In genomic region chr11:108496643-108497256, GRCh38 we compare ENCODE assay signal across 8 cellular contexts. TPM values are rescaled to one million over a fixed set of nuclear protein-coding genes. Genes with fewer than 3 reads are reported as not detected.
A peak's percentile ranks its signal among the peaks of the same experiment; 100 is the strongest.
DNase-seq lines count a peak whose midpoint lies in the region; ATAC-seq and TF ChIP-seq lines count a peak whose summit lies in the region.

No MANE protein-coding gene starts in this region.

- no peaks in the 10 kb centered on the region for H3K27me3 Mint-ChIP-seq in chondrocyte (ENCODE audit: low read depth)

- no peak for ATAC-seq in GM18505 (IDR thresholded peaks at IDR 0.05; ENCODE audit: unreplicated experiment)

- no peaks in the 10 kb centered on the region for H3K9me3 Mint-ChIP-seq in chondrocyte (ENCODE audit: low read depth)

- in situ Hi-C loops in ACHN (cut with HindIII; ENCODE audit: low pct_ligation_motif_present, low pct_unique_long_range_greater_than_20kb, low sequenced_read_pairs) = no loop called here

- H3K4me1 Mint-ChIP-seq in chondrocyte (ENCODE audit: low read depth) = peaks cover 20% of the 10 kb centered on the region

- peak overlapping the region; percentile 94 for H3K4me3 Mint-ChIP-seq in chondrocyte (ENCODE audit: unreplicated experiment)

- TF ChIP-seq POLR2A in GM18505 (IDR thresholded peaks at IDR 0.05; ENCODE audit: borderline replicate concordance, extremely low read depth, insufficient read depth, insufficient read length) = no peak

- no peaks in the 10 kb centered on the region for H3K36me3 Mint-ChIP-seq in chondrocyte (ENCODE audit: low read depth)

- TF ChIP-seq CTCF in HFF-Myc (IDR thresholded peaks at IDR 0.05; ENCODE audit: low read depth, low read length, missing control alignments) = no peak
- TF ChIP-seq CTCF in chondrocyte (IDR thresholded peaks at IDR 0.05) = no peak

- peak overlapping the region; percentile 99 for H3K27ac Mint-ChIP-seq in chondrocyte (ENCODE audit: unreplicated experiment)

- peak overlapping the region; percentile 54 for H3K4me3 ChIP-seq in HFF-Myc (replicated peaks; ENCODE audit: low read depth, low read length)

- DNase-seq in AG20443 (ENCODE audit: low spot score) = peak; percentile 20
- no peak for DNase-seq in HFF-Myc (ENCODE audit: extremely low read depth, low read depth)
- no peak for DNase-seq in chondrocyte (ENCODE audit: low spot score)
- DNase-seq in myocyte (ENCODE audit: low read depth) = peak; percentile 45
- no peak for DNase-seq in NCI-H1930 (lab: John Stamatoyannopoulos, UW)
- no peak for DNase-seq in ACHN
- no peak for DNase-seq in activated gamma-delta T cell (lab: John Stamatoyannopoulos, UW)

RNA-seq across cellular contexts. Expression of gene POGLUT3, which starts 1.4 kb away (rescaled TPM):
- total RNA-seq in chondrocyte (57.9 to 74.8 TPM (median 60.0 TPM) in 3 replicates), myocyte (22.1 and 22.3 TPM in 2 replicates)
- polyA plus RNA-seq in myocyte (2012) = 15.8 TPM

RNA-seq across cellular contexts. Expression of gene C11orf65, which starts 29.4 kb away (rescaled TPM):
- total RNA-seq in chondrocyte = not detected in 3 replicates
- 0.47 and 0.86 TPM in 2 replicates for total RNA-seq in myocyte
- 0.96 TPM for polyA plus RNA-seq in myocyte (2012)

Comparison
In these comparisons a context has a peak if more than half of its experiments do, and no peak if none do; other contexts are left out.
1. DNase-seq: peak in AG20443 (single experiment) and myocyte (single experiment); none in HFF-Myc (single experiment), chondrocyte (single experiment), NCI-H1930 (0 of 2), ACHN (single experiment) and activated gamma-delta T cell (single experiment).